In genomic region chr2:33064349-33064801, GRCh38 we compare ENCODE assay signal across 19 cellular contexts.
"Had no signal": no experiment of that assay in that cellular context is flagged by ENCODE, and none has a peak within 500 bp of the region (broad histone marks: within the 10 kb centered on the region; RNA-seq: fewer than 3 reads in every experiment).

No MANE protein-coding gene starts in this region.

- H3K27ac ChIP-seq: esophagus squamous epithelium, heart left ventricle, ovary had no signal

- FAIRE-seq: bronchial epithelial cell, endometrium, TTC549, urothelium cell line had no signal

- DNase-seq: activated B cell treated with CpG ODN at 0.5 μM for 24 hours; activated CD4-positive, alpha-beta T cell treated with anti-CD3 and anti-CD28 coated beads for 48 hours; activated CD8-positive, alpha-beta memory T cell treated with anti-CD3 and anti-CD28 coated beads, Interleukin-2, amount 50 U/mL, for 48 hours; activated CD8-positive, alpha-beta T cell treated with anti-CD3 and anti-CD28 coated beads for 36 hours; activated gamma-delta T cell; activated T-cell treated with anti-CD3 and anti-CD28 coated beads, Interleukin-2, amount 50 U/mL, for 72 hours; amygdala; esophagus squamous epithelium; foreskin melanocyte; heart left ventricle; ovary; stimulated activated CD4-positive, alpha-beta T cell treated with anti-CD3 and anti-CD28 coated beads, Interleukin-12 subunit alpha, Interleukin-12 subunit beta, amount 100 ng/mL, for 4 hours; stimulated activated CD4-positive, alpha-beta T cell treated with anti-CD3 and anti-CD28 coated beads, Interleukin-2, amount 100 ng/mL, for 24 hours; T-helper 17 cell had no signal

- H3K9me3 ChIP-seq: esophagus squamous epithelium, ovary had no signal

- H3K27me3 ChIP-seq: esophagus squamous epithelium, heart left ventricle, ovary had no signal

- H3K36me3 ChIP-seq: esophagus squamous epithelium, heart left ventricle, ovary had no signal

- ATAC-seq: activated CD8-positive, alpha-beta T cell treated with anti-CD3 and anti-CD28 coated beads for 36 hours; activated T-cell treated with anti-CD3 and anti-CD28 coated beads, Interleukin-2, amount 50 U/mL, for 72 hours; T-helper 17 cell had no signal

- H3K4me3 ChIP-seq: esophagus squamous epithelium, heart left ventricle, lung, ovary had no signal
